Comparison of ENCODE assay signal across 8 cellular contexts in genomic region chr3:1082024-1082633, GRCh38. TPM values are rescaled to one million over a fixed set of nuclear protein-coding genes. Genes with fewer than 3 reads are reported as not detected.
DNase-seq lines count a peak whose midpoint lies in the region; ATAC-seq and TF ChIP-seq lines count a peak whose summit lies in the region.

No MANE protein-coding gene starts in this region.

- H3K4me1 ChIP-seq in effector memory CD4-positive, alpha-beta T cell (ENCODE audit: control insufficient read depth, insufficient read depth, low read length, poor library complexity, severe bottlenecking): no peaks in the 10 kb centered on the region

- H3K36me3 ChIP-seq in effector memory CD4-positive, alpha-beta T cell (ENCODE audit: control insufficient read depth, insufficient read depth, low read length): no peaks in the 10 kb centered on the region

- H3K27ac ChIP-seq in effector memory CD4-positive, alpha-beta T cell (ENCODE audit: insufficient read depth, low read length, poor library complexity, severe bottlenecking): no peak overlapping the region

- DNase-seq in DMS114 treated with DMSO at 0.1 percent for 48 hours (lab: John Stamatoyannopoulos, UW; ENCODE audit: unreplicated experiment) (peak; percentile 6), NB4 (ENCODE audit: low read depth) (peak; percentile 46), cerebellum (ENCODE audit: low spot score) (peak; percentile 22), mucosa of gallbladder (ENCODE audit: low spot score) (peak; percentile 50), germinal center (ENCODE audit: low spot score) (no peak), middle frontal gyrus (ENCODE audit: extremely low spot score, low spot score) (no peak)
- DNase-seq in effector memory CD4-positive, alpha-beta T cell: no peak

- peak; percentile 58 for TF ChIP-seq CTCF in NB4 (IDR thresholded peaks at IDR 0.05; ENCODE audit: low read depth, low read length)

- no peaks in the 10 kb centered on the region for H3K27me3 ChIP-seq in effector memory CD4-positive, alpha-beta T cell (replicated peaks; ENCODE audit: control insufficient read depth, insufficient read depth, low read length, poor library complexity, severe bottlenecking)

- H3K9me3 ChIP-seq in effector memory CD4-positive, alpha-beta T cell (ENCODE audit: control insufficient read depth, low read length): no peaks in the 10 kb centered on the region

- H3K4me3 ChIP-seq in NB4 (ENCODE audit: low read depth, low read length): no peak overlapping the region
- no peak overlapping the region for H3K4me3 ChIP-seq in effector memory CD4-positive, alpha-beta T cell (ENCODE audit: insufficient read depth, low read depth, low read length, poor library complexity, severe bottlenecking)

- TF ChIP-seq POLR2A in NB4 (IDR thresholded peaks at IDR 0.05; ENCODE audit: extremely low read depth, insufficient read length): no peak

- peak; percentile 72 for ATAC-seq in GM19395 (IDR thresholded peaks at IDR 0.05; ENCODE audit: unreplicated experiment)

RNA-seq across cellular contexts. Expression of gene CNTN6, which starts 10.7 kb away (rescaled TPM):
- total RNA-seq in cerebellum (24.1 TPM), mucosa of gallbladder (not detected)

Comparison
In these comparisons a context has a peak if more than half of its experiments do, and no peak if none do; other contexts are left out.
1. DNase-seq: peak in DMS114 treated with DMSO at 0.1 percent for 48 hours (single experiment), NB4 (single experiment), cerebellum (single experiment) and mucosa of gallbladder (single experiment); none in effector memory CD4-positive, alpha-beta T cell (0 of 3), germinal center (single experiment) and middle frontal gyrus (single experiment).
2. RNA of gene CNTN6, which starts 10.7 kb away (total RNA-seq): 24.1 TPM in cerebellum (single experiment); not detected in mucosa of gallbladder (single experiment); every median in the first group is over 10 times any median in the second.